ENCODE assay signal across 11 cellular contexts in the genomic region with DNA sequence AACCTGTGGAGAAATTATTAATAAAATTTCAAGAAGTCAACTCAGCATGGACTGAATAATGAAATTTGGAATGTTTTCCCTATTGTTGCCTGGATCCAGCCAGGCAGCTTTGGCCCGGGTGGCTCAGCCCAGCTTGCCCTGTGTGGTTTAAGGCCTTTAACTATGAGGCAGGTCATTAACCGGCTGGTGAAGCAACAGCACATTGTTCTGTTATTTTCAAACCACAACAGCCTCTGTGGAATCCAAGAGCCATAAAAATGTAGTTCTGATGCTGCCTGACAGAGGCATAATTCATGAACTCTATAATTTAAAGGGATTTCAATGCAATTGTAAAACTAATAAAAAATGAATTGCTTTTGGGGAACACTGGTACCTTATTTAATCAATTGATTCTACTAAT.
DNase-seq lines count a peak whose midpoint lies in the region; TF ChIP-seq lines count a peak whose summit lies in the region.
"Had no signal": no experiment of that assay in that cellular context is flagged by ENCODE, and none has a peak within 500 bp of the region (broad histone marks: within the 10 kb centered on the region; RNA-seq: fewer than 3 reads in every experiment).

No MANE protein-coding gene starts in this region.

- no peak overlapping the region for H4K91ac ChIP-seq in mesenchymal stem cell (ENCODE audit: low read length)

- H2BK120ac ChIP-seq in mesenchymal stem cell (ENCODE audit: low read depth, low read length) = no peak overlapping the region

- 10% methylated on average over 2 of the region's 2 CpGs for WGBS in mesenchymal stem cell

- H3K36me3 ChIP-seq in mesenchymal stem cell (ENCODE audit: control insufficient read depth in 1 of 2, insufficient read depth in 2 of 2, low read depth in 1 of 2, low read length in 2 of 2) = no peaks in the 10 kb centered on the region

- H3K9me3 ChIP-seq in mesenchymal stem cell (ENCODE audit: control insufficient read depth, low read length) = no peaks in the 10 kb centered on the region

- H2BK12ac ChIP-seq in mesenchymal stem cell (ENCODE audit: low read length in 2 of 2) = no peak overlapping the region

- no peak overlapping the region for H3K14ac ChIP-seq in mesenchymal stem cell (ENCODE audit: low read length in 2 of 2)

- H3K4me1 ChIP-seq in mesenchymal stem cell (ENCODE audit: control insufficient read depth, insufficient read depth, low read depth, low read length) = peaks cover 7% of the 10 kb centered on the region

- POLR2A ChIA-PET in AG04449 (lab: Yijun Ruan, JAX) = no interaction called here

- peak overlapping the region in 1 of 2 experiments; percentile 39 for H3K18ac ChIP-seq in mesenchymal stem cell (ENCODE audit: low read depth in 1 of 2, low read length in 2 of 2)

- H3K23ac ChIP-seq in mesenchymal stem cell (ENCODE audit: low read length in 2 of 2) = no peak overlapping the region

- no peak overlapping the region for H3K4me3 ChIP-seq in AG04449 (ENCODE audit: low read depth, low read length)
- no peak overlapping the region for H3K4me3 ChIP-seq in astrocyte of the spinal cord (ENCODE audit: low read depth, low read length)
- no peak overlapping the region for H3K4me3 ChIP-seq in mesenchymal stem cell (ENCODE audit: insufficient read depth in 1 of 2, low read depth in 1 of 2, low read length in 2 of 2)
- H3K4me3 ChIP-seq: coronary artery had no signal

- no peak overlapping the region for H2BK15ac ChIP-seq in mesenchymal stem cell (ENCODE audit: low read depth, poor library complexity, severe bottlenecking)

- no peak overlapping the region for H2AK5ac ChIP-seq in mesenchymal stem cell (ENCODE audit: low read length, severe bottlenecking)

- no peaks in the 10 kb centered on the region for H3K79me1 ChIP-seq in mesenchymal stem cell (replicated peaks; ENCODE audit: low read length, poor library complexity, severe bottlenecking)

- H3K9ac ChIP-seq in mesenchymal stem cell (ENCODE audit: low read length) = peak overlapping the region; percentile 10

- CTCF ChIA-PET in AG04449 (lab: Yijun Ruan, JAX) = no interaction called here

- TF ChIP-seq CTCF in AG04449 (IDR thresholded peaks at IDR 0.05; ENCODE audit: insufficient read depth, low read length, missing control alignments) (no peak), astrocyte of the spinal cord (IDR thresholded peaks at IDR 0.05; ENCODE audit: low read depth, low read length) (no peak)

- H2BK5ac ChIP-seq in mesenchymal stem cell (ENCODE audit: low read depth, low read length, poor library complexity, severe bottlenecking) = no peak overlapping the region

- DNase-seq in AG04449 (ENCODE audit: low read depth, low spot score) = peak; percentile 2
- DNase-seq in HS-5 (ENCODE audit: low read depth) = peak; percentile 62
- DNase-seq in astrocyte of the spinal cord (ENCODE audit: low read depth, low spot score) = peak; percentile 89
- DNase-seq in mesenchymal stem cell = peak; percentile 69
- DNase-seq in NCI-H524 treated with DMSO at 0.1 percent for 48 hours (lab: John Stamatoyannopoulos, UW) = no peak
- DNase-seq in activated CD4-positive, alpha-beta T cell treated with anti-CD3 and anti-CD28 coated beads for 4 hours = no peak
- no peak for DNase-seq in stimulated activated CD4-positive, alpha-beta T cell treated with anti-CD3 and anti-CD28 coated beads, Interleukin-1b, Interleukin-23, amount 100 ng/mL, for 48 hours
- no peak for DNase-seq in NCI-H1092 (lab: John Stamatoyannopoulos, UW)
- DNase-seq: stimulated activated CD4-positive, alpha-beta T cell treated with anti-CD3 and anti-CD28 coated beads, Interleukin-4, amount 100 ng/mL, for 1 hour; substantia nigra had no signal

- H3K4me2 ChIP-seq in mesenchymal stem cell (ENCODE audit: low read length, poor library complexity, severe bottlenecking) = no peak overlapping the region

- in situ Hi-C loops in astrocyte of the spinal cord (cut with HindIII; ENCODE audit: low sequenced_read_pairs) = no loop called here

- H3K27me3 ChIP-seq in mesenchymal stem cell (ENCODE audit: control insufficient read depth in 1 of 2, insufficient read depth in 1 of 2, low read length in 2 of 2) = peaks cover 0 to 66% of the 10 kb centered on the region in 2 experiments

- no peak overlapping the region for H4K8ac ChIP-seq in mesenchymal stem cell (ENCODE audit: low read length)

- no peak overlapping the region for H3K4ac ChIP-seq in mesenchymal stem cell (ENCODE audit: low read depth in 1 of 2, low read length in 2 of 2)

- H2AFZ ChIP-seq in mesenchymal stem cell (ENCODE audit: low read depth, low read length) = no peak overlapping the region

- H3K27ac ChIP-seq in mesenchymal stem cell (ENCODE audit: low read length, poor library complexity, severe bottlenecking) = peak overlapping the region; percentile 58
- H3K27ac ChIP-seq: coronary artery had no signal

Comparison
In these comparisons a context has a peak if more than half of its experiments do, and no peak if none do; other contexts are left out.
1. DNase-seq: peak in AG04449 (single experiment), HS-5 (single experiment), astrocyte of the spinal cord (single experiment) and mesenchymal stem cell (single experiment); none in NCI-H524 treated with DMSO at 0.1 percent for 48 hours (single experiment), activated CD4-positive, alpha-beta T cell treated with anti-CD3 and anti-CD28 coated beads for 4 hours (0 of 2), stimulated activated CD4-positive, alpha-beta T cell treated with anti-CD3 and anti-CD28 coated beads, Interleukin-1b, Interleukin-23, amount 100 ng/mL, for 48 hours (single experiment) and NCI-H1092 (single experiment).